In genomic region chr3:44761347-44762169, GRCh38 we compare ENCODE assay signal across 1 cellular context.
A peak's percentile ranks its signal among the peaks of the same experiment; 100 is the strongest.
TF ChIP-seq lines count a peak whose summit lies in the region.

Gene KIAA1143 (minus strand): TSS chr3:44761619. CDS start chr3:44761602, 17 bp downstream.
Gene KIF15 (plus strand): TSS chr3:44761794. CDS start chr3:44761866, 72 bp downstream.

TF ChIP-seq in HepG2, 621 proteins besides CTCF, POLR2A, EP300 and RAD21 (continued from another document and continues in another):
- TF ChIP-seq FUBP1 (CRISPR knock-in tag; IDR thresholded peaks at IDR 0.05; ENCODE audit: borderline replicate concordance) (no peak), PCBP2 (optimal IDR thresholded peaks at IDR 0.05; ENCODE audit: low read depth, low read length, poor library complexity, severe bottlenecking) (no peak), HNF1B (CRISPR knock-in tag; IDR thresholded peaks at IDR 0.05) (peak; percentile 91), IKZF4 (CRISPR knock-in tag; IDR thresholded peaks at IDR 0.05; ENCODE audit: borderline replicate concordance, low read depth, not compliant biosample characterization) (no peak), ZNF816 (CRISPR knock-in tag; IDR thresholded peaks at IDR 0.05; ENCODE audit: borderline replicate concordance) (peak; percentile 66; the same call in 1 of the 2 replicates), PAX8 (CRISPR knock-in tag; IDR thresholded peaks at IDR 0.05; ENCODE audit: borderline replicate concordance) (0 out of 2 replicates have a peak, but pooled peaks have one; percentile 65), RFX5 (IDR thresholded peaks at IDR 0.05; ENCODE audit: low read depth, low read length) (peak; percentile 75), AHR (CRISPR knock-in tag; IDR thresholded peaks at IDR 0.05) (0 out of 2 replicates have a peak, but pooled peaks have one; percentile 63), ZNF670 (CRISPR knock-in tag; IDR thresholded peaks at IDR 0.05; ENCODE audit: borderline replicate concordance) (0 out of 2 replicates have a peak, but pooled peaks have one; percentile 72), ZNF780A (CRISPR knock-in tag; IDR thresholded peaks at IDR 0.05) (no peak), ZNF24 (IDR thresholded peaks at IDR 0.05) (no peak), CBX5 (CRISPR knock-in tag; IDR thresholded peaks at IDR 0.05; ENCODE audit: borderline replicate concordance) (peak; percentile 75; the same call in 1 of the 2 replicates), ZMAT3 (CRISPR knock-in tag; conservative IDR thresholded peaks at IDR 0.05) (peak; percentile 84; the same call in 1 of the 2 replicates), SRY (CRISPR knock-in tag; IDR thresholded peaks at IDR 0.05) (0 out of 2 replicates have a peak, but pooled peaks have one; percentile 63), XRCC5 (optimal IDR thresholded peaks at IDR 0.05; ENCODE audit: low read length) (peak; percentile 25), SIN3A (IDR thresholded peaks at IDR 0.05; ENCODE audit: borderline replicate concordance, low read depth, low read length) (peak; percentile 99), PRPF4 (IDR thresholded peaks at IDR 0.05; ENCODE audit: low read depth, low read length, poor library complexity, severe bottlenecking) (no peak), NCOA5 (CRISPR knock-in tag; IDR thresholded peaks at IDR 0.05) (no peak), NR2F6 (IDR thresholded peaks at IDR 0.05) (no peak), NR2F6 (CRISPR knock-in tag; IDR thresholded peaks at IDR 0.05) (0 out of 2 replicates have a peak, but pooled peaks have one; percentile 25), ZNF652 (CRISPR knock-in tag; IDR thresholded peaks at IDR 0.05; ENCODE audit: borderline replicate concordance, low read depth) (peak; percentile 20; the same call in 1 of the 2 replicates), ZMYM2 (CRISPR knock-in tag; IDR thresholded peaks at IDR 0.05) (0 out of 2 replicates have a peak, but pooled peaks have one; percentile 42), RELA (CRISPR knock-in tag; IDR thresholded peaks at IDR 0.05) (peak; percentile 36; the same call in 1 of the 2 replicates), RFXAP (CRISPR knock-in tag; IDR thresholded peaks at IDR 0.05; ENCODE audit: borderline replicate concordance) (peak; percentile 85; the same call in 1 of the 2 replicates), THAP8 (CRISPR knock-in tag; IDR thresholded peaks at IDR 0.05; ENCODE audit: borderline replicate concordance) (peak; percentile 75; the same call in 1 of the 2 replicates), GTF3A (CRISPR knock-in tag; conservative IDR thresholded peaks at IDR 0.05) (no peak), ZNF362 (CRISPR knock-in tag; IDR thresholded peaks at IDR 0.05; ENCODE audit: borderline replicate concordance) (peak; percentile 24; the same call in 1 of the 2 replicates), ZFY (CRISPR knock-in tag; IDR thresholded peaks at IDR 0.05) (peak; percentile 83), ERF (CRISPR knock-in tag; IDR thresholded peaks at IDR 0.05) (peak; percentile 75), ISX (CRISPR knock-in tag; conservative IDR thresholded peaks at IDR 0.05) (no peak), GATA4 (IDR thresholded peaks at IDR 0.05; ENCODE audit: borderline replicate concordance, low read depth) (peak; percentile 14; the same call in 1 of the 2 replicates), ZNF530 (CRISPR knock-in tag; IDR thresholded peaks at IDR 0.05; ENCODE audit: low read depth) (no peak), MZF1 (CRISPR knock-in tag; IDR thresholded peaks at IDR 0.05; ENCODE audit: borderline replicate concordance) (no peak), BCLAF1 (IDR thresholded peaks at IDR 0.05) (no peak)
- TF ChIP-seq, protein P1, sequence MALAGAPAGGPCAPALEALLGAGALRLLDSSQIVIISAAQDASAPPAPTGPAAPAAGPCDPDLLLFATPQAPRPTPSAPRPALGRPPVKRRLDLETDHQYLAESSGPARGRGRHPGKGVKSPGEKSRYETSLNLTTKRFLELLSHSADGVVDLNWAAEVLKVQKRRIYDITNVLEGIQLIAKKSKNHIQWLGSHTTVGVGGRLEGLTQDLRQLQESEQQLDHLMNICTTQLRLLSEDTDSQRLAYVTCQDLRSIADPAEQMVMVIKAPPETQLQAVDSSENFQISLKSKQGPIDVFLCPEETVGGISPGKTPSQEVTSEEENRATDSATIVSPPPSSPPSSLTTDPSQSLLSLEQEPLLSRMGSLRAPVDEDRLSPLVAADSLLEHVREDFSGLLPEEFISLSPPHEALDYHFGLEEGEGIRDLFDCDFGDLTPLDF (CRISPR knock-in tag; IDR thresholded peaks at IDR 0.05), result peak; percentile 99
- TF ChIP-seq, protein P2, sequence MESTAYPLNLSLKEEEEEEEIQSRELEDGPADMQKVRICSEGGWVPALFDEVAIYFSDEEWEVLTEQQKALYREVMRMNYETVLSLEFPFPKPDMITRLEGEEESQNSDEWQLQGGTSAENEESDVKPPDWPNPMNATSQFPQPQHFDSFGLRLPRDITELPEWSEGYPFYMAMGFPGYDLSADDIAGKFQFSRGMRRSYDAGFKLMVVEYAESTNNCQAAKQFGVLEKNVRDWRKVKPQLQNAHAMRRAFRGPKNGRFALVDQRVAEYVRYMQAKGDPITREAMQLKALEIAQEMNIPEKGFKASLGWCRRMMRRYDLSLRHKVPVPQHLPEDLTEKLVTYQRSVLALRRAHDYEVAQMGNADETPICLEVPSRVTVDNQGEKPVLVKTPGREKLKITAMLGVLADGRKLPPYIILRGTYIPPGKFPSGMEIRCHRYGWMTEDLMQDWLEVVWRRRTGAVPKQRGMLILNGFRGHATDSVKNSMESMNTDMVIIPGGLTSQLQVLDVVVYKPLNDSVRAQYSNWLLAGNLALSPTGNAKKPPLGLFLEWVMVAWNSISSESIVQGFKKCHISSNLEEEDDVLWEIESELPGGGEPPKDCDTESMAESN (CRISPR knock-in tag; conservative IDR thresholded peaks at IDR 0.05), result peak; percentile 89; the same call in 1 of the 2 replicates
- TF ChIP-seq, protein P3, sequence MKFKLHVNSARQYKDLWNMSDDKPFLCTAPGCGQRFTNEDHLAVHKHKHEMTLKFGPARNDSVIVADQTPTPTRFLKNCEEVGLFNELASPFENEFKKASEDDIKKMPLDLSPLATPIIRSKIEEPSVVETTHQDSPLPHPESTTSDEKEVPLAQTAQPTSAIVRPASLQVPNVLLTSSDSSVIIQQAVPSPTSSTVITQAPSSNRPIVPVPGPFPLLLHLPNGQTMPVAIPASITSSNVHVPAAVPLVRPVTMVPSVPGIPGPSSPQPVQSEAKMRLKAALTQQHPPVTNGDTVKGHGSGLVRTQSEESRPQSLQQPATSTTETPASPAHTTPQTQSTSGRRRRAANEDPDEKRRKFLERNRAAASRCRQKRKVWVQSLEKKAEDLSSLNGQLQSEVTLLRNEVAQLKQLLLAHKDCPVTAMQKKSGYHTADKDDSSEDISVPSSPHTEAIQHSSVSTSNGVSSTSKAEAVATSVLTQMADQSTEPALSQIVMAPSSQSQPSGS (CRISPR knock-in tag; IDR thresholded peaks at IDR 0.05), result peak; percentile 90
- TF ChIP-seq, protein P4, sequence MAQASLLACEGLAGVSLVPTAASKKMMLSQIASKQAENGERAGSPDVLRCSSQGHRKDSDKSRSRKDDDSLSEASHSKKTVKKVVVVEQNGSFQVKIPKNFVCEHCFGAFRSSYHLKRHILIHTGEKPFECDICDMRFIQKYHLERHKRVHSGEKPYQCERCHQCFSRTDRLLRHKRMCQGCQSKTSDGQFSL (CRISPR knock-in tag; IDR thresholded peaks at IDR 0.05), result 0 out of 2 replicates have a peak, but pooled peaks have one; percentile 42
- TF ChIP-seq, protein P5, sequence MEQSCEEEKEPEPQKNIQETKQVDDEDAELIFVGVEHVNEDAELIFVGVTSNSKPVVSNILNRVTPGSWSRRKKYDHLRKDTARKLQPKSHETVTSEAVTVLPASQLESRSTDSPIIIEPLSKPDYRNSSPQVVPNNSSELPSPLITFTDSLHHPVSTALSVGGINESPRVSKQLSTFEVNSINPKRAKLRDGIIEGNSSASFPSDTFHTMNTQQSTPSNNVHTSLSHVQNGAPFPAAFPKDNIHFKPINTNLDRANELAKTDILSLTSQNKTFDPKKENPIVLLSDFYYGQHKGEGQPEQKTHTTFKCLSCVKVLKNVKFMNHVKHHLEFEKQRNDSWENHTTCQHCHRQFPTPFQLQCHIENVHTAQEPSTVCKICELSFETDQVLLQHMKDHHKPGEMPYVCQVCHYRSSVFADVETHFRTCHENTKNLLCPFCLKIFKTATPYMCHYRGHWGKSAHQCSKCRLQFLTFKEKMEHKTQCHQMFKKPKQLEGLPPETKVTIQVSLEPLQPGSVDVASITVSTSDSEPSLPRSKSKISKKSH (CRISPR knock-in tag; IDR thresholded peaks at IDR 0.05; ENCODE audit: borderline replicate concordance), result 0 out of 2 replicates have a peak, but pooled peaks have one; percentile 23
- TF ChIP-seq, protein P6, sequence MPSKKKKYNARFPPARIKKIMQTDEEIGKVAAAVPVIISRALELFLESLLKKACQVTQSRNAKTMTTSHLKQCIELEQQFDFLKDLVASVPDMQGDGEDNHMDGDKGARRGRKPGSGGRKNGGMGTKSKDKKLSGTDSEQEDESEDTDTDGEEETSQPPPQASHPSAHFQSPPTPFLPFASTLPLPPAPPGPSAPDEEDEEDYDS (CRISPR knock-in tag; IDR thresholded peaks at IDR 0.05), result peak; percentile 46; the same call in 1 of the 2 replicates
- TF ChIP-seq, protein P7, sequence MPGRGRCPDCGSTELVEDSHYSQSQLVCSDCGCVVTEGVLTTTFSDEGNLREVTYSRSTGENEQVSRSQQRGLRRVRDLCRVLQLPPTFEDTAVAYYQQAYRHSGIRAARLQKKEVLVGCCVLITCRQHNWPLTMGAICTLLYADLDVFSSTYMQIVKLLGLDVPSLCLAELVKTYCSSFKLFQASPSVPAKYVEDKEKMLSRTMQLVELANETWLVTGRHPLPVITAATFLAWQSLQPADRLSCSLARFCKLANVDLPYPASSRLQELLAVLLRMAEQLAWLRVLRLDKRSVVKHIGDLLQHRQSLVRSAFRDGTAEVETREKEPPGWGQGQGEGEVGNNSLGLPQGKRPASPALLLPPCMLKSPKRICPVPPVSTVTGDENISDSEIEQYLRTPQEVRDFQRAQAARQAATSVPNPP (CRISPR knock-in tag; IDR thresholded peaks at IDR 0.05), result 0 out of 2 replicates have a peak, but pooled peaks have one; percentile 80
